ENCODE assay signal across 5 cellular contexts in the genomic region with DNA sequence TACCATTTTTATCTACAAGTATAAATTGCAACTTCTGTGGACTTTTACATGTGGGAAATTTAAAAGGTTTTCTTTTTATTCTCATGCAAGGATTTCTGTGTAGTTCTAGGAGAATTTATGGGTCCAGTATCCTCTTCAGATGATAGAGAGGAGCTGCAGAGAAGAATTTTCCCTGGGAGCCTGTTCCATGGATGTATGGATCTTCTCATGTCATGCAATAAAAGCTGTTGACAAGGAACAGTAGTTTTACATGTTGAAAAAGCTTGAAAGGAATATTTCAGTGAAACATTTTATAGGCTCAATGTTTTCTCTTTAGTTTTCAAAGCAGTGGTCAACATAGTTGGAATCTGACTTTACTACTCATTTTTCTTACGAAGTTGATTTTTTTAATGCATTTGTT.
"Had no signal": no experiment of that assay in that cellular context is flagged by ENCODE, and none has a peak within 500 bp of the region (broad histone marks: within the 10 kb centered on the region; RNA-seq: fewer than 3 reads in every experiment).

No MANE protein-coding gene starts in this region.

- H3K27me3 Mint-ChIP-seq: IgD-negative memory B cell had no signal

- H3K9me3 Mint-ChIP-seq: IgD-negative memory B cell had no signal

- H3K4me3 ChIP-seq: K562 had no signal

- H3K4me3 Mint-ChIP-seq: IgD-negative memory B cell had no signal

- H3K27ac Mint-ChIP-seq: IgD-negative memory B cell had no signal

- ATAC-seq: HepG2, K562 had no signal

- DNase-seq: IMR-90, KBM-7 had no signal
